In genomic region chr5:10249948-10250803, GRCh38 we compare ENCODE assay signal across 8 cellular contexts. TPM values are rescaled to one million over a fixed set of nuclear protein-coding genes. Genes with fewer than 3 reads are reported as not detected.
DNase-seq lines count a peak whose midpoint lies in the region; ATAC-seq, FAIRE-seq and TF ChIP-seq lines count a peak whose summit lies in the region.

Gene CCT5 (plus strand): TSS chr5:10250280. CDS start chr5:10250341, 61 bp downstream.

- peak; percentile 63 to 96 (median 90) for DNase-seq in C1 segment of cervical spinal cord (lab: John Stamatoyannopoulos, UW)
- peak; percentile 100 for DNase-seq in NCI-H748 treated with DMSO at 0.1 percent for 48 hours (lab: John Stamatoyannopoulos, UW)
- peak; percentile 84 for DNase-seq in activated CD4-positive, alpha-beta T cell treated with anti-CD3 and anti-CD28 coated beads, Interleukin-2, amount 50 U/mL, for 4 hours
- peak; percentile 99 for DNase-seq in dermis blood vessel endothelial cell
- peak; percentile 97 for DNase-seq in HepG2 (ENCODE audit: low spot score)
- peak; percentile 85 for DNase-seq in stimulated activated CD4-positive, alpha-beta T cell treated with anti-CD3 and anti-CD28 coated beads, Interleukin-4, amount 100 ng/mL, for 1 hour

- peak within 1 kb of the TSS; percentile 95 for H2AFZ ChIP-seq in HepG2 (ENCODE audit: low read length)

- no peak for TF ChIP-seq CTCF in HepG2 (CRISPR knock-in tag; IDR thresholded peaks at IDR 0.05)

- H3K4me3 ChIP-seq in HepG2 (replicated peaks in 1 of 3; ENCODE audit: insufficient read depth in 1 of 3, low read depth in 2 of 3, low read length in 3 of 3) = peak within 1 kb of the TSS; percentile 80 to 90 (median 85)

- no peak; the same call in 1 of the 2 replicates for TF ChIP-seq RAD21 in HepG2 (CRISPR knock-in tag; IDR thresholded peaks at IDR 0.05)

- H3K36me3 ChIP-seq in HepG2 (replicated peaks in 1 of 2; ENCODE audit: control insufficient read depth in 1 of 2, insufficient read depth in 2 of 2, low read length in 2 of 2) = peaks cover 0 to 17% of the 10 kb centered on the region in 2 experiments; a peak in 4 of 5 replicates

- H3K4me1 ChIP-seq in HepG2 (ENCODE audit: insufficient read depth, low read length) = peaks cover 67% of the 10 kb centered on the region

- BruUV-seq in HepG2 (replicated peaks; lab: Mats Ljungman, UMichigan) = TSS peak; percentile 66

- FAIRE-seq in HepG2 (lab: Jason Lieb, UNC) = peak; percentile 70

- H3K27ac ChIP-seq in HepG2 (ENCODE audit: extremely low read length, insufficient read depth, low read length) = peak within 1 kb of the TSS; percentile 98

- peaks cover 60% of the 10 kb centered on the region for H3K79me2 ChIP-seq in HepG2 (ENCODE audit: insufficient read depth, low read length)

- no peaks in the 10 kb centered on the region for H3K9me3 ChIP-seq in HepG2 (ENCODE audit: low read length)

- ATAC-seq in GM19372 (IDR thresholded peaks at IDR 0.05; ENCODE audit: low read depth, unreplicated experiment) (peak; percentile 72), HG03558 (IDR thresholded peaks at IDR 0.05; ENCODE audit: extremely low read depth, unreplicated experiment) (peak; percentile 74), HepG2 (peak; percentile 74)

- TF ChIP-seq EP300 in HepG2 (IDR thresholded peaks at IDR 0.05; ENCODE audit: low read depth in 2 of 2, low read length in 2 of 2) (peak in 1 of 2 experiments; percentile 44; a peak in 2 of 4 replicates), HepG2 (CRISPR knock-in tag; IDR thresholded peaks at IDR 0.05; ENCODE audit: borderline replicate concordance) (peak; percentile 36; the same call in 1 of the 2 replicates)

- in situ Hi-C loops in HepG2 (cut with HindIII; ENCODE audit: extremely low pct_ligation_motif_present, low pct_unique_long_range_greater_than_20kb) = no loop called here

- peak; percentile 90 to 94 for TF ChIP-seq POLR2A in HepG2 (IDR thresholded peaks at IDR 0.05; ENCODE audit: insufficient read depth in 1 of 2, low read depth in 2 of 2, low read length in 2 of 2)

- POLR2A ChIA-PET in HepG2 (lab: Yijun Ruan, JAX) = interaction anchor here (0.8 to 1.9 kb wide), 4 partner anchors 9 to 103 kb away, joined by 3 to 12 read pairs (median 5); partner anchors contain the start of gene MARCHF6

- intact Hi-C loops in HepG2 (cut with micrococcal nuclease; ENCODE audit: unreplicated experiment) = no loop called here

- CTCF ChIA-PET in HepG2 (lab: Yijun Ruan, JAX; ENCODE audit: low intra/inter-chr PET ratio, low total read pairs) = no interaction called here

- H4K20me1 ChIP-seq in HepG2 (ENCODE audit: insufficient read depth, low read length) = peaks cover 24% of the 10 kb centered on the region

- 0% methylated on average over 16 of the region's 67 CpGs for WGBS in HepG2 (ENCODE audit: low lambda C conversion rate)

- H3K27me3 ChIP-seq in HepG2 (ENCODE audit: control insufficient read depth in 1 of 2, insufficient read depth in 2 of 2, low read length in 2 of 2) = peaks cover 0 to 3% of the 10 kb centered on the region in 2 experiments; a peak in 1 of 5 replicates

- H3K9ac ChIP-seq in HepG2 (ENCODE audit: insufficient read depth, low read depth, low read length) = peak within 1 kb of the TSS; percentile 98

- peak within 1 kb of the TSS; percentile 89 for H3K4me2 ChIP-seq in HepG2 (ENCODE audit: low read depth, low read length)

TF ChIP-seq in HepG2, 621 proteins besides CTCF, POLR2A, EP300 and RAD21 (continues in another document):
- TF ChIP-seq POLR2AphosphoS5 (IDR thresholded peaks at IDR 0.05; ENCODE audit: low read depth, low read length) (peak; percentile 91), HNRNPUL1 (IDR thresholded peaks at IDR 0.05; ENCODE audit: low read depth, low read length) (no peak), ZNF225 (CRISPR knock-in tag; IDR thresholded peaks at IDR 0.05) (no peak; the same call in 1 of the 2 replicates), NCOA5 (CRISPR knock-in tag; IDR thresholded peaks at IDR 0.05) (no peak), TRIM22 (IDR thresholded peaks at IDR 0.05) (no peak), ZNF75D (CRISPR knock-in tag; IDR thresholded peaks at IDR 0.05; ENCODE audit: borderline replicate concordance) (no peak), MXI1 (IDR thresholded peaks at IDR 0.05; ENCODE audit: borderline replicate concordance, low read depth, low read length) (peak; percentile 100), SIN3B (IDR thresholded peaks at IDR 0.05; ENCODE audit: low read length) (peak; percentile 32; the same call in 1 of the 2 replicates), ZNF687 (CRISPR knock-in tag; IDR thresholded peaks at IDR 0.05) (peak; percentile 94), ZNF580 (CRISPR knock-in tag; IDR thresholded peaks at IDR 0.05; ENCODE audit: borderline replicate concordance, low read depth) (peak; percentile 68; the same call in 1 of the 2 replicates), RARG (CRISPR knock-in tag; IDR thresholded peaks at IDR 0.05; ENCODE audit: low read depth) (no peak), ZNF569 (CRISPR knock-in tag; IDR thresholded peaks at IDR 0.05; ENCODE audit: borderline replicate concordance) (no peak), MIER2 (CRISPR knock-in tag; IDR thresholded peaks at IDR 0.05) (no peak), AHR (CRISPR knock-in tag; IDR thresholded peaks at IDR 0.05) (no peak), ZNF766 (CRISPR knock-in tag; IDR thresholded peaks at IDR 0.05; ENCODE audit: borderline replicate concordance) (no peak; the same call in 1 of the 2 replicates)

RNA-seq across cellular contexts. Expression of gene CCT5, which starts in this region (rescaled TPM):
- total RNA-seq in dermis blood vessel endothelial cell (663 and 731 TPM in 2 replicates), HepG2 (2016; rRNA removed; fragmentation: Illumina TruSeq; extraction: Trizol) (708 and 1,053 TPM in 2 replicates)
- 114 and 133 TPM in 2 replicates for total RNA-seq in HepG2 (2016; cell fraction: cytosol; rRNA removed; fragmentation: Illumina TruSeq; extraction: Trizol; ENCODE audit: low read depth)
- 720 and 1,097 TPM in 2 replicates for total RNA-seq in HepG2 (2016; cell fraction: insoluble cytoplasmic fraction; rRNA removed; fragmentation: Illumina TruSeq; extraction: Trizol)
- 191 and 222 TPM in 2 replicates for total RNA-seq in HepG2 (2016; cell fraction: membrane; rRNA removed; fragmentation: Illumina TruSeq; extraction: Trizol)
- total RNA-seq in HepG2 (2016; cell fraction: nucleus; rRNA removed; fragmentation: Illumina TruSeq; extraction: Trizol) = 268 and 275 TPM in 2 replicates
- 294 and 319 TPM in 2 replicates for polyA plus RNA-seq in HepG2 (2011; rRNA removed)
- 302 and 393 TPM in 2 replicates for polyA plus RNA-seq in HepG2 (2011; cell fraction: cytosol; rRNA removed)
- 114 and 130 TPM in 2 replicates for polyA plus RNA-seq in HepG2 (2011; cell fraction: nucleus; rRNA removed)
- 339 and 386 TPM in 2 replicates for polyA plus RNA-seq in HepG2 (2012)
- 82.0 and 88.3 TPM in 2 replicates for polyA plus RNA-seq in HepG2 (2016; cell fraction: cytosol; fragmentation: Illumina TruSeq; extraction: Trizol; ENCODE audit: low read depth)
- 785 and 829 TPM in 2 replicates for polyA plus RNA-seq in HepG2 (2016; cell fraction: insoluble cytoplasmic fraction; fragmentation: Illumina TruSeq; extraction: Trizol; ENCODE audit: low read depth)
- 96.5 and 109 TPM in 2 replicates for polyA plus RNA-seq in HepG2 (2016; cell fraction: membrane; fragmentation: Illumina TruSeq; extraction: Trizol; ENCODE audit: low read depth)
- 284 and 310 TPM in 2 replicates for polyA plus RNA-seq in HepG2 (2016; cell fraction: nucleus; fragmentation: Illumina TruSeq; extraction: Trizol; ENCODE audit: insufficient read depth, low read depth)
- polyA minus RNA-seq in HepG2 (2011; rRNA and poly(A)+ RNA removed; ENCODE audit: low replicate concordance) = 354 and 1,739 TPM in 2 replicates
- polyA minus RNA-seq in HepG2 (2011; cell fraction: cytosol; rRNA and poly(A)+ RNA removed) = 264 and 280 TPM in 2 replicates
- 179 and 238 TPM in 2 replicates for polyA minus RNA-seq in HepG2 (2011; cell fraction: nucleus; rRNA and poly(A)+ RNA removed)

Comparison
In these comparisons a context has a peak if more than half of its experiments do, and no peak if none do; other contexts are left out.
1. Peak in every context shown above with its lines: DNase-seq, ATAC-seq, H3K4me3 ChIP-seq and H3K27ac ChIP-seq.